Comparison of ENCODE assay signal across 23 cellular contexts in genomic region chr17:8534498-8535188, GRCh38.
DNase-seq lines count a peak whose midpoint lies in the region; ATAC-seq, FAIRE-seq and TF ChIP-seq lines count a peak whose summit lies in the region.
"Had no signal": no experiment of that assay in that cellular context is flagged by ENCODE, and none has a peak within 500 bp of the region (broad histone marks: within the 10 kb centered on the region; RNA-seq: fewer than 3 reads in every experiment).

No MANE protein-coding gene starts in this region.

- no peak for FAIRE-seq in HepG2 (lab: Jason Lieb, UNC)
- FAIRE-seq: G401.6, GM12892, H1 had no signal

- H3K4me1 ChIP-seq in liver (ENCODE audit: control insufficient read depth in 4 of 4, insufficient read depth in 4 of 4, low read length in 3 of 4): peaks cover 3 to 34% (median 26%) of the 10 kb centered on the region in 4 donors
- H3K4me1 ChIP-seq in HepG2 (ENCODE audit: insufficient read depth, low read length): peaks cover 37% of the 10 kb centered on the region
- peaks cover 0 to 14% (median 7%) of the 10 kb centered on the region in 4 donors for H3K4me1 ChIP-seq in right lobe of liver
- peaks cover 4 to 15% of the 10 kb centered on the region in 2 donors for H3K4me1 ChIP-seq in aorta (ENCODE audit: control insufficient read depth in 1 of 2, insufficient read depth in 2 of 2, low read length in 2 of 2)
- H3K4me1 ChIP-seq: BE2C; BLaER1 treated with 17β-estradiol and CSF1 and Interleukin-3, amounts not matched to agents 10 nM and 100 nM had no signal

- TF ChIP-seq RAD21 in liver (IDR thresholded peaks at IDR 0.05) (peak; percentile 65 to 67), HepG2 (CRISPR knock-in tag; IDR thresholded peaks at IDR 0.05) (no peak)

- DNase-seq in HepG2 (ENCODE audit: low spot score) (no peak), right lobe of liver (peak; percentile 43 to 60 (median 56)), aorta (no peak), cortex of kidney (lab: John Stamatoyannopoulos, UW) (no peak)
- DNase-seq: 8988T; ACHN; AML-193; BE2C; Calu3; CD4-positive, alpha-beta memory T cell; COR-L47; DMS53; DMS79 treated with DMSO at 0.1 percent for 48 hours; GM23248; H7; HCEC 1CT had no signal

- no peak overlapping the region for H2AFZ ChIP-seq in HepG2 (ENCODE audit: low read length)
- H2AFZ ChIP-seq: GM23248 had no signal

- H3K27me3 ChIP-seq in liver (ENCODE audit: control insufficient read depth in 4 of 4, insufficient read depth in 4 of 4, low read length in 3 of 4) (no peaks in the 10 kb centered on the region), HepG2 (ENCODE audit: control insufficient read depth in 1 of 2, insufficient read depth in 2 of 2, low read length in 2 of 2) (no peaks in the 10 kb centered on the region), right lobe of liver (no peaks in the 10 kb centered on the region), aorta (ENCODE audit: control insufficient read depth in 1 of 2, insufficient read depth in 2 of 2, low read length in 1 of 2) (no peaks in the 10 kb centered on the region)
- H3K27me3 ChIP-seq: BE2C; BLaER1 treated with 17β-estradiol and CSF1 and Interleukin-3, amounts not matched to agents 10 nM and 100 nM had no signal

- H3K4me2 ChIP-seq in HepG2 (ENCODE audit: low read depth, low read length): no peak overlapping the region
- H3K4me2 ChIP-seq: A549; BLaER1 treated with 17β-estradiol and CSF1 and Interleukin-3, amounts not matched to agents 10 nM and 100 nM had no signal

- no TSS peak for BruUV-seq in HepG2 (replicated peaks; lab: Mats Ljungman, UMichigan)

- TF ChIP-seq CTCF in liver (IDR thresholded peaks at IDR 0.05; ENCODE audit: low read depth, low read length, missing input control): peak; percentile 26
- TF ChIP-seq CTCF in HepG2 (CRISPR knock-in tag; IDR thresholded peaks at IDR 0.05): no peak
- peak; percentile 15 to 36 (median 31) for TF ChIP-seq CTCF in right lobe of liver (IDR thresholded peaks at IDR 0.05)

- H3K36me3 ChIP-seq in liver (ENCODE audit: control insufficient read depth in 4 of 4, insufficient read depth in 3 of 4, low read depth in 1 of 4, low read length in 3 of 4): no peaks in the 10 kb centered on the region
- peaks cover 17 to 36% of the 10 kb centered on the region in 2 experiments for H3K36me3 ChIP-seq in HepG2 (replicated peaks in 1 of 2; ENCODE audit: control insufficient read depth in 1 of 2, insufficient read depth in 2 of 2, low read length in 2 of 2)
- peaks cover 0 to 6% (median 0%) of the 10 kb centered on the region in 4 donors for H3K36me3 ChIP-seq in right lobe of liver
- peaks cover 6 to 13% of the 10 kb centered on the region in 2 donors for H3K36me3 ChIP-seq in aorta (ENCODE audit: control insufficient read depth in 1 of 2, insufficient read depth in 2 of 2, low read length in 1 of 2)
- H3K36me3 ChIP-seq: BE2C had no signal

- H3K9ac ChIP-seq in liver (ENCODE audit: low read depth in 1 of 2, low read length in 2 of 2) (no peak overlapping the region), HepG2 (ENCODE audit: insufficient read depth, low read depth, low read length) (no peak overlapping the region)
- H3K9ac ChIP-seq: BLaER1 treated with 17β-estradiol and CSF1 and Interleukin-3, amounts not matched to agents 10 nM and 100 nM; GM23248 had no signal

- H4K20me1 ChIP-seq in HepG2 (ENCODE audit: insufficient read depth, low read length): no peaks in the 10 kb centered on the region
- H4K20me1 ChIP-seq: BLaER1 treated with 17β-estradiol and CSF1 and Interleukin-3, amounts not matched to agents 10 nM and 100 nM had no signal

- intact Hi-C loops in HepG2 (cut with micrococcal nuclease; ENCODE audit: unreplicated experiment) (no loop called here), right lobe of liver (cut with DNase I) (no loop called here), aorta (cut with DNase I) (no loop called here)

- WGBS in liver: 74% methylated on average over 9 of the region's 9 CpGs
- 97% methylated on average over 9 of the region's 9 CpGs for WGBS in HepG2 (ENCODE audit: low lambda C conversion rate)
- WGBS in right lobe of liver (ENCODE audit: insufficient coverage, low coverage, low lambda C conversion rate, missing lambda C conversion rate): 67% methylated on average over 9 of the region's 9 CpGs
- whole genome bisulfite sequencing in aorta, 2 donors: 44 to 56% methylated on average over 9 of the region's 9 CpGs

- TF ChIP-seq EP300 in HepG2 (IDR thresholded peaks at IDR 0.05; ENCODE audit: low read depth in 2 of 2, low read length in 2 of 2): no peak
- no peak for TF ChIP-seq EP300 in HepG2 (CRISPR knock-in tag; IDR thresholded peaks at IDR 0.05; ENCODE audit: borderline replicate concordance)

- CTCF ChIA-PET in HepG2 (lab: Yijun Ruan, JAX; ENCODE audit: low intra/inter-chr PET ratio, low total read pairs): no interaction called here

- no peak overlapping the region for H3K27ac ChIP-seq in liver (ENCODE audit: low read depth in 1 of 2, low read length in 2 of 2)
- H3K27ac ChIP-seq in HepG2 (ENCODE audit: extremely low read length, insufficient read depth, low read length): no peak overlapping the region
- no peak overlapping the region for H3K27ac ChIP-seq in right lobe of liver
- peak overlapping the region; percentile 62 to 67 for H3K27ac ChIP-seq in aorta (ENCODE audit: low read depth in 1 of 2, low read length in 2 of 2)
- H3K27ac ChIP-seq: A549; BLaER1 treated with 17β-estradiol and CSF1 and Interleukin-3, amounts not matched to agents 10 nM and 100 nM; GM23248 had no signal

- H3K9me3 ChIP-seq in liver (ENCODE audit: control insufficient read depth in 4 of 4, low read length in 3 of 4) (no peaks in the 10 kb centered on the region), HepG2 (ENCODE audit: low read length) (no peaks in the 10 kb centered on the region), right lobe of liver (no peaks in the 10 kb centered on the region), aorta (ENCODE audit: control insufficient read depth, low read length) (no peaks in the 10 kb centered on the region)
- H3K9me3 ChIP-seq: A549; BE2C; BLaER1 treated with 17β-estradiol and CSF1 and Interleukin-3, amounts not matched to agents 10 nM and 100 nM had no signal

- TF ChIP-seq POLR2A in HepG2 (IDR thresholded peaks at IDR 0.05; ENCODE audit: insufficient read depth in 1 of 2, low read depth in 2 of 2, low read length in 2 of 2) (no peak), right lobe of liver (IDR thresholded peaks at IDR 0.05) (no peak)

- in situ Hi-C loops in HepG2 (cut with HindIII; ENCODE audit: extremely low pct_ligation_motif_present, low pct_unique_long_range_greater_than_20kb): no loop called here

- POLR2A ChIA-PET in HepG2 (lab: Yijun Ruan, JAX): no interaction called here

- ATAC-seq in HepG2 (no peak), right lobe of liver (peak; percentile 43 to 56 (median 50)), aorta (ENCODE audit: low FRiP score) (no peak), GM21619 (IDR thresholded peaks at IDR 0.05; ENCODE audit: unreplicated experiment) (no peak)
- ATAC-seq: A549 had no signal

- no peaks in the 10 kb centered on the region for H3K79me2 ChIP-seq in HepG2 (ENCODE audit: insufficient read depth, low read length)

- H3K4me3 ChIP-seq in liver (ENCODE audit: low read depth in 1 of 3, low read length in 3 of 3) (no peak overlapping the region), HepG2 (replicated peaks in 1 of 3; ENCODE audit: insufficient read depth in 1 of 3, low read depth in 2 of 3, low read length in 3 of 3) (no peak overlapping the region), right lobe of liver (no peak overlapping the region), aorta (ENCODE audit: low read length in 2 of 2) (no peak overlapping the region)
- H3K4me3 ChIP-seq: A549; BLaER1 treated with 17β-estradiol and CSF1 and Interleukin-3, amounts not matched to agents 10 nM and 100 nM; GM23248 had no signal

TF ChIP-seq in liver, 16 proteins besides CTCF, POLR2A, EP300 and RAD21 (continues in another document):
- no peak for TF ChIP-seq JUND (IDR thresholded peaks at IDR 0.05)
- TF ChIP-seq ZBTB33 (IDR thresholded peaks at IDR 0.05): no peak
- no peak for TF ChIP-seq TAF1 (conservative IDR thresholded peaks at IDR 0.05)
- TF ChIP-seq HNF4G (IDR thresholded peaks at IDR 0.05): peak; percentile 73
- TF ChIP-seq RXRA (IDR thresholded peaks at IDR 0.05): peak; percentile 21 to 59
- TF ChIP-seq HNF4A (conservative IDR thresholded peaks at IDR 0.05): peak; percentile 70 to 97

TF ChIP-seq in HepG2, 621 proteins besides CTCF, POLR2A, EP300 and RAD21:
- TF ChIP-seq MATR3 (CRISPR knock-in tag; IDR thresholded peaks at IDR 0.05): no peak
- TF ChIP-seq ZNF737 (CRISPR knock-in tag; IDR thresholded peaks at IDR 0.05; ENCODE audit: borderline replicate concordance): no peak
- no peak for TF ChIP-seq MYNN (CRISPR knock-in tag; IDR thresholded peaks at IDR 0.05; ENCODE audit: low read depth)
- TF ChIP-seq GRHL1 (CRISPR knock-in tag; conservative IDR thresholded peaks at IDR 0.05): no peak
- no peak for TF ChIP-seq FOXM1 (CRISPR knock-in tag; IDR thresholded peaks at IDR 0.05)
- TF ChIP-seq HNF1B (CRISPR knock-in tag; IDR thresholded peaks at IDR 0.05): no peak
- TF ChIP-seq SMYD3 (CRISPR knock-in tag; IDR thresholded peaks at IDR 0.05): no peak
- TF ChIP-seq ZNF354B (CRISPR knock-in tag; IDR thresholded peaks at IDR 0.05): no peak
- no peak for TF ChIP-seq ZNF567 (CRISPR knock-in tag; IDR thresholded peaks at IDR 0.05; ENCODE audit: borderline replicate concordance)

Comparison
In these comparisons a context has a peak if more than half of its experiments do, and no peak if none do; other contexts are left out.
1. ATAC-seq: peak in right lobe of liver (4 of 4); none in HepG2 (single experiment), aorta (single experiment) and GM21619 (single experiment).
2. DNase-seq: peak in right lobe of liver (3 of 3); none in HepG2 (single experiment), aorta (0 of 2) and cortex of kidney (single experiment).
3. H3K27ac ChIP-seq: peak in aorta (2 of 2); none in liver (0 of 2), HepG2 (single experiment) and right lobe of liver (0 of 3).